Comparison of ENCODE assay signal across 27 cellular contexts in genomic region chr5:69131304-69131703, GRCh38.
"Had no signal": no experiment of that assay in that cellular context is flagged by ENCODE, and none has a peak within 500 bp of the region (broad histone marks: within the 10 kb centered on the region; RNA-seq: fewer than 3 reads in every experiment).

No MANE protein-coding gene starts in this region.

- H3K27ac ChIP-seq: adrenal gland, body of pancreas, breast epithelium, KMS-11, Peyer's patch had no signal

- H3K36me3 ChIP-seq: breast epithelium had no signal

- H3K9ac ChIP-seq: KMS-11 had no signal

- H3K4me1 ChIP-seq: adrenal gland, body of pancreas, breast epithelium, Peyer's patch had no signal

- ATAC-seq: activated CD8-positive, alpha-beta T cell treated with anti-CD3 and anti-CD28 coated beads for 36 hours; activated naive CD4-positive, alpha-beta T cell treated with anti-CD3 and anti-CD28 coated beads, Interleukin-2, amount 50 U/mL, for 72 hours; activated T-cell treated with anti-CD3 and anti-CD28 coated beads, Interleukin-2, amount 50 U/mL, for 72 hours; activated T-helper 17 cell treated with anti-CD3 and anti-CD28 coated beads, Interleukin-2, amount 50 U/mL, for 72 hours; body of pancreas; PC-3 had no signal

- FAIRE-seq: astrocyte had no signal

- H3K4me2 ChIP-seq: KMS-11 had no signal

- H3K27me3 ChIP-seq: adrenal gland, body of pancreas, breast epithelium, Peyer's patch had no signal

- DNase-seq: activated CD4-positive, alpha-beta T cell treated with anti-CD3 and anti-CD28 coated beads, Interleukin-2, amount 10 ng/mL, durations not matched to agents 24 days and 14 days; activated CD4-positive, alpha-beta T cell treated with anti-CD3 and anti-CD28 coated beads, Interleukin-2, amount 50 U/mL, for 4 hours; activated CD8-positive, alpha-beta T cell treated with anti-CD3 and anti-CD28 coated beads for 36 hours; activated effector memory CD4-positive, alpha-beta T cell treated with anti-CD3 and anti-CD28 coated beads, Interleukin-2, amount 50 U/mL, for 16 hours; activated naive CD4-positive, alpha-beta T cell; activated T-cell treated with anti-CD3 and anti-CD28 coated beads, Interleukin-2, amount 50 U/mL, for 1 hour; activated T-cell treated with anti-CD3 and anti-CD28 coated beads, Interleukin-2, amount 50 U/mL, for 72 hours; adrenal gland; body of pancreas; NCI-H1092 treated with DMSO at 0.1 percent for 48 hours; NCI-H1417 treated with DMSO at 0.1 percent for 48 hours; NCI-H187 treated with DMSO at 0.1 percent for 48 hours; NCI-H2081; NCI-H2171 treated with DMSO at 0.1 percent for 48 hours; NCI-H2227 treated with DMSO at 0.1 percent for 48 hours; NCI-H446; NCI-H510A treated with DMSO at 0.1 percent for 48 hours; PC-3; Peyer's patch; RPMI8226; SIG-M5; T1000 had no signal

- H3K9me3 ChIP-seq: adrenal gland, body of pancreas, breast epithelium, Peyer's patch had no signal

- H3K4me3 ChIP-seq: adrenal gland, body of pancreas, breast epithelium, Peyer's patch had no signal
